Comparison of ENCODE assay signal across 35 cellular contexts in genomic region chr5:118620201-118620600, GRCh38.
"Had no signal": no experiment of that assay in that cellular context is flagged by ENCODE, and none has a peak within 500 bp of the region (broad histone marks: within the 10 kb centered on the region; RNA-seq: fewer than 3 reads in every experiment).

No MANE protein-coding gene starts in this region.

- H3K27me3 Mint-ChIP-seq: activated CD4-positive, alpha-beta memory T cell treated with anti-CD3 and anti-CD28 coated beads for 36 hours; activated CD4-positive, alpha-beta T cell treated with anti-CD3 and anti-CD28 coated beads, Interleukin-2, amount 10 ng/mL, durations not matched to agents 24 days and 14 days; activated CD8-positive, alpha-beta T cell treated with anti-CD3 and anti-CD28 coated beads for 36 hours; activated naive CD8-positive, alpha-beta T cell treated with anti-CD3 and anti-CD28 coated beads for 36 hours; activated T-helper 17 cell treated with anti-CD3 and anti-CD28 coated beads, Interleukin-2, amount 50 U/mL, for 72 hours; central memory CD8-positive, alpha-beta T cell had no signal

- H3K4me1 ChIP-seq: ascending aorta, breast epithelium had no signal

- H3K27me3 ChIP-seq: ascending aorta, brain microvascular endothelial cell, breast epithelium had no signal

- ATAC-seq: activated CD8-positive, alpha-beta T cell treated with anti-CD3 and anti-CD28 coated beads for 36 hours; activated naive CD4-positive, alpha-beta T cell treated with anti-CD3 and anti-CD28 coated beads, Interleukin-2, amount 50 U/mL, for 72 hours; activated T-cell treated with anti-CD3 and anti-CD28 coated beads, Interleukin-2, amount 50 U/mL, for 4 hours; activated T-cell treated with anti-CD3 and anti-CD28 coated beads, Interleukin-2, amount 50 U/mL, for 72 hours; activated T-helper 17 cell treated with anti-CD3 and anti-CD28 coated beads, Interleukin-2, amount 50 U/mL, for 72 hours had no signal

- H3K4me3 Mint-ChIP-seq: activated B cell treated with CpG ODN at 0.5 μM for 24 hours; activated CD4-positive, alpha-beta memory T cell treated with anti-CD3 and anti-CD28 coated beads for 36 hours; activated CD4-positive, alpha-beta T cell treated with anti-CD3 and anti-CD28 coated beads, Interleukin-2, amount 10 ng/mL, durations not matched to agents 24 days and 14 days; activated CD8-positive, alpha-beta T cell treated with anti-CD3 and anti-CD28 coated beads for 36 hours; activated naive CD4-positive, alpha-beta T cell treated with anti-CD3 and anti-CD28 coated beads for 36 hours; activated naive CD8-positive, alpha-beta T cell treated with anti-CD3 and anti-CD28 coated beads for 36 hours; activated T-cell treated with anti-CD3 and anti-CD28 coated beads, Interleukin-2, amount 50 U/mL, for 4 hours; activated T-cell treated with anti-CD3 and anti-CD28 coated beads, Interleukin-2, amount 50 U/mL, for 72 hours; activated T-helper 1 cell treated with anti-CD3 and anti-CD28 coated beads, Interleukin-12 subunit alpha, Interleukin-12 subunit beta, Interleukin-2, Interleukin-4 antibody, amounts not matched to agents 30 ng/mL and 10 ng/mL and 1 ng/mL, durations not matched to agents 14 hours and 24 hours and 36 hours; activated T-helper 17 cell treated with anti-CD3 and anti-CD28 coated beads, Interleukin-2, amount 50 U/mL, for 72 hours; central memory CD8-positive, alpha-beta T cell; T-helper 1 cell treated with Interleukin-12 subunit alpha and Interleukin-12 subunit beta and Interleukin-4 antibody, amounts not matched to agents 30 μg/mL and 1 μg/mL, for 36 hours; T-helper 2 cell treated with Interferon-gamma antibody and Interleukin-4, amounts not matched to agents 5 μg/mL and 100 μg/mL, for 36 hours had no signal

- DNase-seq: activated B cell treated with CpG ODN at 0.5 μM for 24 hours; activated CD4-positive, alpha-beta memory T cell treated with anti-CD3 and anti-CD28 coated beads for 36 hours; activated CD4-positive, alpha-beta T cell treated with anti-CD3 and anti-CD28 coated beads for 4 hours; activated CD4-positive, alpha-beta T cell treated with anti-CD3 and anti-CD28 coated beads, Interleukin-2, amount 10 ng/mL, durations not matched to agents 24 days and 14 days; activated CD4-positive, alpha-beta T cell treated with anti-CD3 and anti-CD28 coated beads, Interleukin-2, amount 50 U/mL, for 1 hour; activated CD4-positive, alpha-beta T cell treated with anti-CD3 and anti-CD28 coated beads, Interleukin-2, amount 50 U/mL, for 4 hours; activated CD4-positive, CD25-positive, alpha-beta regulatory T cell treated with anti-CD3 and anti-CD28 coated beads, Interleukin-2, amount 50 U/mL, for 72 hours; activated CD8-positive, alpha-beta memory T cell treated with anti-CD3 and anti-CD28 coated beads, Interleukin-2, amount 50 U/mL, for 4 hours; activated CD8-positive, alpha-beta T cell treated with anti-CD3 and anti-CD28 coated beads for 36 hours; activated effector memory CD4-positive, alpha-beta T cell treated with anti-CD3 and anti-CD28 coated beads, Interleukin-2, amount 50 U/mL, for 16 hours; activated gamma-delta T cell treated with Interleukin-2 at 50 U/mL for 16 hours; activated naive CD4-positive, alpha-beta T cell; activated naive CD4-positive, alpha-beta T cell treated with anti-CD3 and anti-CD28 coated beads for 36 hours; activated naive CD4-positive, alpha-beta T cell treated with anti-CD3 and anti-CD28 coated beads, Interleukin-2, amount 50 U/mL, for 16 hours; activated naive CD8-positive, alpha-beta T cell treated with anti-CD3 and anti-CD28 coated beads for 36 hours; activated T-cell treated with anti-CD3 and anti-CD28 coated beads for 4 hours; activated T-cell treated with anti-CD3 and anti-CD28 coated beads, Interleukin-2, amount 50 U/mL, for 1 hour; activated T-cell treated with anti-CD3 and anti-CD28 coated beads, Interleukin-2, amount 50 U/mL, for 4 hours; activated T-cell treated with anti-CD3 and anti-CD28 coated beads, Interleukin-2, amount 50 U/mL, for 72 hours; amygdala; anterior cingulate cortex; brain microvascular endothelial cell; cerebellar nuclear complex; T-helper 1 cell; T-helper 2 cell; T-helper 9 cell had no signal

- H3K27ac ChIP-seq: ascending aorta, brain microvascular endothelial cell, breast epithelium, VCaP had no signal

- H3K36me3 ChIP-seq: ascending aorta, brain microvascular endothelial cell, breast epithelium had no signal

- H3K4me1 Mint-ChIP-seq: activated B cell treated with CpG ODN at 0.5 μM for 24 hours; activated CD4-positive, alpha-beta T cell treated with anti-CD3 and anti-CD28 coated beads, Interleukin-2, amount 10 ng/mL, durations not matched to agents 24 days and 14 days; activated naive CD8-positive, alpha-beta T cell treated with anti-CD3 and anti-CD28 coated beads for 36 hours; activated T-helper 17 cell treated with anti-CD3 and anti-CD28 coated beads, Interleukin-2, amount 50 U/mL, for 72 hours; central memory CD8-positive, alpha-beta T cell had no signal

- H3K9me3 Mint-ChIP-seq: activated B cell treated with CpG ODN at 0.5 μM for 24 hours; activated CD8-positive, alpha-beta T cell treated with anti-CD3 and anti-CD28 coated beads for 36 hours; activated naive CD4-positive, alpha-beta T cell treated with anti-CD3 and anti-CD28 coated beads for 36 hours; activated T-cell treated with anti-CD3 and anti-CD28 coated beads, Interleukin-2, amount 50 U/mL, for 4 hours; activated T-cell treated with anti-CD3 and anti-CD28 coated beads, Interleukin-2, amount 50 U/mL, for 72 hours; activated T-helper 1 cell treated with anti-CD3 and anti-CD28 coated beads, Interleukin-12 subunit alpha, Interleukin-12 subunit beta, Interleukin-2, Interleukin-4 antibody, amounts not matched to agents 30 ng/mL and 10 ng/mL and 1 ng/mL, durations not matched to agents 14 hours and 24 hours and 36 hours; activated T-helper 17 cell treated with anti-CD3 and anti-CD28 coated beads, Interleukin-2, amount 50 U/mL, for 72 hours; central memory CD8-positive, alpha-beta T cell; T-helper 1 cell treated with Interleukin-12 subunit alpha and Interleukin-12 subunit beta and Interleukin-4 antibody, amounts not matched to agents 30 μg/mL and 1 μg/mL, for 36 hours; T-helper 2 cell treated with Interferon-gamma antibody and Interleukin-4, amounts not matched to agents 5 μg/mL and 100 μg/mL, for 36 hours had no signal

- H3K9me3 ChIP-seq: ascending aorta, breast epithelium had no signal

- H3K4me3 ChIP-seq: ascending aorta, breast epithelium had no signal

- H3K27ac Mint-ChIP-seq: activated B cell treated with CpG ODN at 0.5 μM for 24 hours; activated CD4-positive, alpha-beta memory T cell treated with anti-CD3 and anti-CD28 coated beads for 36 hours; activated CD4-positive, alpha-beta T cell treated with anti-CD3 and anti-CD28 coated beads, Interleukin-2, amount 10 ng/mL, durations not matched to agents 24 days and 14 days; activated CD8-positive, alpha-beta T cell treated with anti-CD3 and anti-CD28 coated beads for 36 hours; activated naive CD4-positive, alpha-beta T cell treated with anti-CD3 and anti-CD28 coated beads for 36 hours; activated naive CD4-positive, alpha-beta T cell treated with anti-CD3 and anti-CD28 coated beads, Interleukin-2, amount 50 U/mL, for 72 hours; activated naive CD8-positive, alpha-beta T cell treated with anti-CD3 and anti-CD28 coated beads for 36 hours; activated T-cell treated with anti-CD3 and anti-CD28 coated beads, Interleukin-2, amount 50 U/mL, for 72 hours; activated T-helper 1 cell treated with anti-CD3 and anti-CD28 coated beads, Interleukin-12 subunit alpha, Interleukin-12 subunit beta, Interleukin-2, Interleukin-4 antibody, amounts not matched to agents 30 ng/mL and 10 ng/mL and 1 ng/mL, durations not matched to agents 14 hours and 24 hours and 36 hours; activated T-helper 17 cell treated with anti-CD3 and anti-CD28 coated beads, Interleukin-2, amount 50 U/mL, for 72 hours; T-helper 1 cell treated with Interleukin-12 subunit alpha and Interleukin-12 subunit beta and Interleukin-4 antibody, amounts not matched to agents 30 μg/mL and 1 μg/mL, for 36 hours; T-helper 2 cell treated with Interferon-gamma antibody and Interleukin-4, amounts not matched to agents 5 μg/mL and 100 μg/mL, for 36 hours had no signal

- H3K36me3 Mint-ChIP-seq: activated CD4-positive, alpha-beta memory T cell treated with anti-CD3 and anti-CD28 coated beads for 36 hours; activated naive CD4-positive, alpha-beta T cell treated with anti-CD3 and anti-CD28 coated beads, Interleukin-2, amount 50 U/mL, for 72 hours; activated naive CD8-positive, alpha-beta T cell treated with anti-CD3 and anti-CD28 coated beads for 36 hours had no signal
